Comparison of ENCODE assay signal across 1 cellular context in the genomic region with DNA sequence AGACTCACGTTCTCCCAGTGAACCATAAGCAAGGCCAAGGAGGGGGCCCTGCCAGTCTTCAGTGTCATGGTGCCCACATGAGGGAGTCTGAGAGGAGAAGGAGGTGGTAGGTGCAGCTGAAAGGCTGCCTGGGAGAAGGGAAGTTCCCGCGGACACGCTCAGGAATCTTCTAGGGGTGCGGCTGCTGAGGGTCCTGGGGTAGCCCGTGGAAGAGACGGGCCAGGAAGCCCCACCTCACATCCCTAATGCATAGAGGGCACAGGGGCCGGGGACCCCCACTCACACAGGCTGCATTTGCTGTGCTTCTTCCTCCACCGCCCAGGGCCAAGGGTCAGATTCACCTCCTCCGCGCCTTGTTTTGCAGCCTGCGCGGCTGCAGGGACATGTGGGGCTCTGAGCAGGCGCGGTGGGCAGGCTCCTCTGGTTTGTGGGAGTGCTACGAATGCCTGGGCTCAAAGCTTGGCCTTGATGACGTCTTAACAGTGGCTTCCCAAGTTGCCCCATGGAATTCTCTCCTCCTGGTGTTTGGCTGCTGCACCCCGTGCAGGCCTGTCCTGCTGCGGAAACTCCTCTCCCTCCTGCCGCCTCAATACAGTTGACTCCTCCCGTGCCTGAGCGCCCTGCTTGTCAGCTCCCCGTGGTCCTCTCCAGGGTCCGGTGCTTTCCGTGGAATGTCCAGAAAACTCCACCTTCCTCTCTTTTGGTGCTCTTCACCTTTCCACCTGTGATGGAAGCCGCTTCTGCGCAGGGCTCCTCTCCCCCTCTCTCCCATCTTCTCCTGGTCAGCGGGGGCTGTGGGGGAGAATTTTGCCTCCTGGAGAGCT.
TF ChIP-seq lines count a peak whose summit lies in the region.

No MANE protein-coding gene starts in this region.

TF ChIP-seq in IMR-90, 13 proteins besides CTCF, POLR2A, EP300 and RAD21:
- TF ChIP-seq, protein P1, sequence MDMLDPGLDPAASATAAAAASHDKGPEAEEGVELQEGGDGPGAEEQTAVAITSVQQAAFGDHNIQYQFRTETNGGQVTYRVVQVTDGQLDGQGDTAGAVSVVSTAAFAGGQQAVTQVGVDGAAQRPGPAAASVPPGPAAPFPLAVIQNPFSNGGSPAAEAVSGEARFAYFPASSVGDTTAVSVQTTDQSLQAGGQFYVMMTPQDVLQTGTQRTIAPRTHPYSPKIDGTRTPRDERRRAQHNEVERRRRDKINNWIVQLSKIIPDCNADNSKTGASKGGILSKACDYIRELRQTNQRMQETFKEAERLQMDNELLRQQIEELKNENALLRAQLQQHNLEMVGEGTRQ (IDR thresholded peaks at IDR 0.05; ENCODE audit: low read depth, low read length) = no peak
- TF ChIP-seq RCOR1 (IDR thresholded peaks at IDR 0.05; ENCODE audit: insufficient replicate concordance, low read length) = no peak
- TF ChIP-seq RFX5 (IDR thresholded peaks at IDR 0.05; ENCODE audit: low read depth, low read length) = no peak
- no peak for TF ChIP-seq MAFK (IDR thresholded peaks at IDR 0.05; ENCODE audit: low read depth, low read length)
- no peak for TF ChIP-seq NFE2L2 (IDR thresholded peaks at IDR 0.05; ENCODE audit: low read depth, low read length)
- no peak for TF ChIP-seq BHLHE40 (IDR thresholded peaks at IDR 0.05; ENCODE audit: low read depth, low read length)
- no peak for TF ChIP-seq FOS (IDR thresholded peaks at IDR 0.05; ENCODE audit: low read depth, low read length)
- no peak for TF ChIP-seq MXI1 (IDR thresholded peaks at IDR 0.05; ENCODE audit: borderline replicate concordance, low read depth, low read length)
- TF ChIP-seq CHD1 (IDR thresholded peaks at IDR 0.05; ENCODE audit: low read depth, low read length) = no peak
- no peak for TF ChIP-seq CEBPB (IDR thresholded peaks at IDR 0.05; ENCODE audit: low read depth, low read length)
- no peak for TF ChIP-seq SMC3 (IDR thresholded peaks at IDR 0.05; ENCODE audit: low read depth, low read length)
- no peak for TF ChIP-seq MAZ (IDR thresholded peaks at IDR 0.05; ENCODE audit: borderline replicate concordance, low read depth, low read length)
- TF ChIP-seq, protein P2, sequence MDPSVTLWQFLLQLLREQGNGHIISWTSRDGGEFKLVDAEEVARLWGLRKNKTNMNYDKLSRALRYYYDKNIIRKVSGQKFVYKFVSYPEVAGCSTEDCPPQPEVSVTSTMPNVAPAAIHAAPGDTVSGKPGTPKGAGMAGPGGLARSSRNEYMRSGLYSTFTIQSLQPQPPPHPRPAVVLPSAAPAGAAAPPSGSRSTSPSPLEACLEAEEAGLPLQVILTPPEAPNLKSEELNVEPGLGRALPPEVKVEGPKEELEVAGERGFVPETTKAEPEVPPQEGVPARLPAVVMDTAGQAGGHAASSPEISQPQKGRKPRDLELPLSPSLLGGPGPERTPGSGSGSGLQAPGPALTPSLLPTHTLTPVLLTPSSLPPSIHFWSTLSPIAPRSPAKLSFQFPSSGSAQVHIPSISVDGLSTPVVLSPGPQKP (IDR thresholded peaks at IDR 0.05; ENCODE audit: borderline replicate concordance, low read depth, low read length) = no peak
